Comparison of ENCODE assay signal across 11 cellular contexts in genomic region chr2:211486-212184, GRCh38.
"Had no signal": no experiment of that assay in that cellular context is flagged by ENCODE, and none has a peak within 500 bp of the region (broad histone marks: within the 10 kb centered on the region; RNA-seq: fewer than 3 reads in every experiment).

No MANE protein-coding gene starts in this region.

- ATAC-seq: GM23338, HCT116 had no signal

- FAIRE-seq: H1, H54 had no signal

- H3K27ac ChIP-seq: GM23248 had no signal

- H3K4me1 ChIP-seq: HAP-1 had no signal

- H2AFZ ChIP-seq: GM23248, GM23338 had no signal

- H3K9me3 ChIP-seq: HAP-1 had no signal

- H3K4me2 ChIP-seq: GM23338 had no signal

- H3K36me3 ChIP-seq: HAP-1 had no signal

- H3K4me3 ChIP-seq: GM23248, GM23338, HAP-1 had no signal

- DNase-seq: GOT3, H7, H9, HCEC 1CT, HFFc6 had no signal
